1 cellular context compared by ENCODE assay signal in genomic region chr21:36297938-36298572, GRCh38.
TF ChIP-seq lines count a peak whose summit lies in the region.

No MANE protein-coding gene starts in this region.

TF ChIP-seq in GM12878, 131 proteins besides CTCF, POLR2A, EP300 and RAD21 (continued from another document and continues in another):
- TF ChIP-seq CBX3 (IDR thresholded peaks at IDR 0.05; ENCODE audit: borderline replicate concordance, low read depth) (no peak), NFXL1 (IDR thresholded peaks at IDR 0.05; ENCODE audit: borderline replicate concordance) (no peak), CBFB (IDR thresholded peaks at IDR 0.05; ENCODE audit: low read depth) (0 out of 2 replicates have a peak, but pooled peaks have one; percentile 31), FOS (IDR thresholded peaks at IDR 0.05; ENCODE audit: borderline replicate concordance, extremely low read depth, insufficient read length) (no peak), ZBTB4 (CRISPR knock-in tag; IDR thresholded peaks at IDR 0.05) (no peak), ZNF687 (IDR thresholded peaks at IDR 0.05) (peak; percentile 84; the same call in 1 of the 2 replicates), ETV6 (conservative IDR thresholded peaks at IDR 0.05 in 1 of 2, IDR thresholded peaks at IDR 0.05 in 1 of 2; ENCODE audit: borderline replicate concordance in 1 of 2, low read depth in 1 of 2) (peak in 1 of 2 experiments; percentile 58; a peak in 1 of 4 replicates), BCL11A (IDR thresholded peaks at IDR 0.05; ENCODE audit: low read depth, low read length) (0 out of 2 replicates have a peak, but pooled peaks have one; percentile 41), SPI1 (IDR thresholded peaks at IDR 0.05; ENCODE audit: borderline replicate concordance, insufficient read depth, low read depth, low read length) (peak; percentile 41; the same call in 1 of the 2 replicates), SKIL (IDR thresholded peaks at IDR 0.05; ENCODE audit: low read depth, poor library complexity, severe bottlenecking) (peak; percentile 94), ZBTB40 (IDR thresholded peaks at IDR 0.05; ENCODE audit: borderline replicate concordance) (peak; percentile 16; the same call in 1 of the 2 replicates), ZNF274 (IDR thresholded peaks at IDR 0.05; ENCODE audit: insufficient read depth, insufficient read length) (no peak), SP1 (IDR thresholded peaks at IDR 0.05; ENCODE audit: low read depth, low read length) (peak; percentile 29), ZNF24 (IDR thresholded peaks at IDR 0.05) (no peak), ATF3 (IDR thresholded peaks at IDR 0.05; ENCODE audit: borderline replicate concordance, extremely low read depth, low read depth, low read length) (no peak), NR2C2 (IDR thresholded peaks at IDR 0.05; ENCODE audit: borderline replicate concordance, control insufficient read depth, insufficient read length, low read depth) (no peak), PAX5 (IDR thresholded peaks at IDR 0.05; ENCODE audit: borderline replicate concordance, low read depth, low read length) (peak; percentile 62; the same call in 1 of the 2 replicates), TCF7 (IDR thresholded peaks at IDR 0.05; ENCODE audit: borderline replicate concordance) (no peak), REST (IDR thresholded peaks at IDR 0.05; ENCODE audit: low read depth, low read length) (no peak), CHD1 (IDR thresholded peaks at IDR 0.05; ENCODE audit: low read depth, low read length) (no peak), ZSCAN29 (IDR thresholded peaks at IDR 0.05) (no peak), ZNF384 (IDR thresholded peaks at IDR 0.05; ENCODE audit: borderline replicate concordance, low read depth, low read length) (no peak), STAT3 (IDR thresholded peaks at IDR 0.05; ENCODE audit: low read depth, low read length) (no peak), SMC3 (IDR thresholded peaks at IDR 0.05; ENCODE audit: borderline replicate concordance, low read length) (peak; percentile 13; the same call in 1 of the 2 replicates), TCF12 (IDR thresholded peaks at IDR 0.05; ENCODE audit: low read depth, low read length) (no peak), ZNF592 (IDR thresholded peaks at IDR 0.05) (no peak), ATF2 (IDR thresholded peaks at IDR 0.05; ENCODE audit: low read length) (peak; percentile 73; the same call in 1 of the 2 replicates), GABPA (IDR thresholded peaks at IDR 0.05; ENCODE audit: low read depth) (no peak), EED (IDR thresholded peaks at IDR 0.05; ENCODE audit: low read depth) (peak; percentile 42; the same call in 1 of the 2 replicates)
